ENCODE assay signal across 8 cellular contexts in the genomic region with DNA sequence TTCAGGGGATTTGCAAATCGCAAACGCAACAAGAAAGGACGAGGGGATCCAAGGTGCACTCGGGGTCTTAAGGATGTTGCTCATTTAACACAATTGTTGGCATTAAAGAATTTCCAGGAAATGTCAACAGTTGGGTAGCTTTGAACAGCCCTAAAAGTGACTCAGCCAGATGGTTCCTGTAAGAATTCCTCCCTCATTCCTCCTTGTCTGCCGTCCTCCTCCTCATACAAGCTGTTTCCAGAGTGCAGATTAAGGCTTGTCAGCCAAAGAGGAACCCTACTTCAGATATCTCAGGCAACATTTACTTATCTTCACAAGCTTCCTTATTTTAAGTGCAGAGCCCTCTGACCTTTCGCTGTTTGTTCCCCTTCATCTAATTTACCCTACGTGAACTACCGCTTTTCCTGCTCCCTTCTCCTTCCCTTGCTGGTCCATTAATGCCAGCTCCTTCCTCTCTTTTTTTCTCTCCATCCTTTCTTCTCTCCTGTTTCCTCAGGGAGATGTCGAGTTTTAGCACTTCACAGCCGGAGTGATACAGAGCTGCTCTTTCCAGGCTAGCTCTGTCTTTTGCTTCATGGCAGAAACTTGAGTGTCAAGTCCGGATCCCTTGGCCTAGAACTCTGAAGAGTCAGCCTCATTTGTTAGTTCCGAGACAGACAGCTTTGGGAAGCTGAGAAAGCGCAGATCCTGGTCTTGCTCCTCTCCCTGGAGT. TPM values are rescaled to one million over a fixed set of nuclear protein-coding genes. Genes with fewer than 3 reads are reported as not detected.
A peak's percentile ranks its signal among the peaks of the same experiment; 100 is the strongest.
DNase-seq lines count a peak whose midpoint lies in the region; ATAC-seq and TF ChIP-seq lines count a peak whose summit lies in the region.

No MANE protein-coding gene starts in this region.

- intact Hi-C loops in esophagus muscularis mucosa (cut with DNase I): no loop called here
- intact Hi-C loops in thyroid gland (cut with DNase I): no loop called here

- H3K27ac ChIP-seq in Peyer's patch (peak overlapping the region; percentile 55 to 81 (median 66)), esophagus muscularis mucosa (replicated peaks in 1 of 4) (peak overlapping the region; percentile 13 to 54 (median 44)), osteoblast (ENCODE audit: low read depth, low read length) (peak overlapping the region; percentile 75), thyroid gland (no peak overlapping the region)

- DNase-seq in GM04503 (ENCODE audit: low read depth) (peak; percentile 34), Peyer's patch (peak in 1 of 3 donors; percentile 27), esophagus muscularis mucosa (ENCODE audit: extremely low spot score) (no peak), osteoblast (ENCODE audit: insufficient read length, low spot score, missing footprints) (no peak), thyroid gland (no peak), cortex of kidney (lab: John Stamatoyannopoulos, UW) (no peak)
- no peak for DNase-seq in stimulated activated naive CD4-positive, alpha-beta T cell treated with Interleukin-2 at 50 U/mL for 16 hours (lab: John Stamatoyannopoulos, UW)

- H3K9me3 ChIP-seq in Peyer's patch (no peaks in the 10 kb centered on the region), esophagus muscularis mucosa (no peaks in the 10 kb centered on the region), osteoblast (ENCODE audit: low read depth, low read length) (no peaks in the 10 kb centered on the region), thyroid gland (no peaks in the 10 kb centered on the region)

- 61% methylated on average over 13 of the region's 13 CpGs for WGBS in esophagus muscularis mucosa
- 76 to 81% methylated on average over 13 of the region's 13 CpGs for WGBS in thyroid gland, 2 donors

- no peak overlapping the region for H3K4me2 ChIP-seq in osteoblast (ENCODE audit: insufficient read depth, low read length)

- ATAC-seq in GM19397 (IDR thresholded peaks at IDR 0.05; ENCODE audit: unreplicated experiment): no peak

- H4K20me1 ChIP-seq in osteoblast (ENCODE audit: insufficient read depth, low read length): no peaks in the 10 kb centered on the region

- no peak for TF ChIP-seq CTCF in Peyer's patch (IDR thresholded peaks at IDR 0.05)
- no peak for TF ChIP-seq CTCF in esophagus muscularis mucosa (IDR thresholded peaks at IDR 0.05)
- TF ChIP-seq CTCF in osteoblast (IDR thresholded peaks at IDR 0.05; ENCODE audit: extremely low read depth, low read depth, low read length): no peak
- TF ChIP-seq CTCF in thyroid gland (IDR thresholded peaks at IDR 0.05): no peak

- H3K27me3 ChIP-seq in Peyer's patch (no peaks in the 10 kb centered on the region), esophagus muscularis mucosa (no peaks in the 10 kb centered on the region), osteoblast (ENCODE audit: insufficient read depth, low read length) (no peaks in the 10 kb centered on the region), thyroid gland (no peaks in the 10 kb centered on the region)

- H3K4me1 ChIP-seq in Peyer's patch (peaks cover 0 to 22% (median 15%) of the 10 kb centered on the region in 4 donors), esophagus muscularis mucosa (peaks cover 17 to 26% (median 24%) of the 10 kb centered on the region in 4 donors), osteoblast (ENCODE audit: insufficient read depth, low read length) (peaks cover 23% of the 10 kb centered on the region), thyroid gland (peaks cover 0 to 4% of the 10 kb centered on the region in 2 donors)

- TF ChIP-seq POLR2A in Peyer's patch (IDR thresholded peaks at IDR 0.05) (no peak), esophagus muscularis mucosa (IDR thresholded peaks at IDR 0.05; ENCODE audit: low read depth) (no peak), thyroid gland (IDR thresholded peaks at IDR 0.05) (no peak)

- no peaks in the 10 kb centered on the region for H3K79me2 ChIP-seq in osteoblast (ENCODE audit: insufficient read depth, low read length)

- H3K36me3 ChIP-seq in Peyer's patch (no peaks in the 10 kb centered on the region), esophagus muscularis mucosa (peaks cover 0 to 4% (median 0%) of the 10 kb centered on the region in 4 donors), osteoblast (ENCODE audit: insufficient read depth, low read length) (no peaks in the 10 kb centered on the region), thyroid gland (no peaks in the 10 kb centered on the region)

- H3K4me3 ChIP-seq in Peyer's patch (no peak overlapping the region), esophagus muscularis mucosa (no peak overlapping the region), osteoblast (ENCODE audit: insufficient read depth, low read length) (no peak overlapping the region), thyroid gland (replicated peaks in 1 of 3) (no peak overlapping the region)

- no peak for TF ChIP-seq EP300 in esophagus muscularis mucosa (IDR thresholded peaks at IDR 0.05)

- H2AFZ ChIP-seq in osteoblast (ENCODE audit: low read length): no peak overlapping the region

RNA-seq across cellular contexts. Expression of gene TBC1D7, which starts 26.1 kb away (rescaled TPM):
- total RNA-seq in Peyer's patch (10 to 100 TPM; 13.3 to 18.6 (median 16.9) TPM), esophagus muscularis mucosa (10 to 100 TPM in 1 of 4 donors, 1 to 10 TPM in 3; 5.5 to 12.5 (median 8.4) TPM), osteoblast (18.8 and 25.3 TPM in 2 replicates), thyroid gland (10 to 100 TPM in 2 of 4 donors, 1 to 10 TPM in 2; 6.9 to 10.7 (median 9.6) TPM)

Comparison
In these comparisons a context has a peak if more than half of its experiments do, and no peak if none do; other contexts are left out.
1. H3K27ac ChIP-seq: peak in Peyer's patch (4 of 4), esophagus muscularis mucosa (4 of 4) and osteoblast (single experiment); none in thyroid gland (0 of 3).